ENCODE assay signal across 8 cellular contexts in the genomic region with DNA sequence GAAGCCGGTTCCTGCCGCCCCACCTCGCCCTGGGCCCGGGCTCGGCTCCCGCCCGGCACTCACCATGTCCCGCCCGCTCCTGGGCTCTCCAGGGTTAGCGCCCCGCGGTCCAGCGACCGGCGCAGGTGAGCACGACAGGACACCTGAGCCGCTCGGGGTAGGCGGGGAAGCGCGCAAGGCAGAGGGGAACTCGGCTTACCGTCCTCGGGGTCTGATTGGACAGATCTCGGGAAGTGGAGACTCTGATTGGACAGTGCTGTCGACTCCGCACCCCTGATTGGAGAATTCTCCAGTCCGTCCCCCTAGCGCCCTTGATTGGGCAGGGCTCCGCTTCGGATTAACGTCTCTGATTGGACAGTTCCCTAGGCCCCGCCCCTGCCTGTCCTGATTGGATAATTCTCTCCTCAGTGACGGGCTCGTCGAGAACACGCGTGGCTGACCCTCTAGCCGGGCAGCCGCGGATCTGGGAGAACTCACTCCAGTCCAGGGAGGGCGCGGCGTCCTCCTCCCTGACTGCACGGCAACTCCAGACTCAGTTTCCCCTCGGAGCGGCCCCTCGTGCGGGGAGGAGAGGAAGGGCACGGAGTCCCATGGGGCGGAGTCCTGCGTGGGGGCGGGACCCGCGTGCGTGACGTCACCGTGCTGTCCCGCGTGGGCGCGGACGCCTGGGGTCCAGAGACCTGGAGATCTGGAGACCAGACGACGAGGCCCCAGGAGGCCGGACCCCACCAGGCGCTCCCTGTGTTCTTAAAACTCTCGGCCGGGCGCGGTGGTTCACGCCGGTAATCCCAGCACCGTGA. TPM values are rescaled to one million over a fixed set of nuclear protein-coding genes. Genes with fewer than 3 reads are reported as not detected.
DNase-seq lines count a peak whose midpoint lies in the region; ATAC-seq and TF ChIP-seq lines count a peak whose summit lies in the region.

A gene (minus strand): TSS at position 197 of the 800 bp plus-strand sequence. CDS start 131 bp downstream, at position 66.

- H3K79me2 ChIP-seq in hepatocyte = peaks cover 22% of the 10 kb centered on the region

- ATAC-seq in GM18502 (IDR thresholded peaks at IDR 0.05; ENCODE audit: poor library complexity, unreplicated experiment) (peak; percentile 97), HG02943 (IDR thresholded peaks at IDR 0.05; ENCODE audit: low read depth, unreplicated experiment) (peak; percentile 96), aorta (ENCODE audit: low FRiP score) (peak; percentile 99)

- H3K4me1 ChIP-seq in hepatocyte (ENCODE audit: insufficient read depth) (no peaks in the 10 kb centered on the region), rectal smooth muscle tissue (ENCODE audit: control insufficient read depth, insufficient read depth, low read length) (peaks cover 11% of the 10 kb centered on the region), aorta (ENCODE audit: control insufficient read depth in 1 of 2, insufficient read depth in 2 of 2, low read length in 2 of 2) (no peaks in the 10 kb centered on the region)

- H3K4me3 ChIP-seq in astrocyte of the spinal cord (ENCODE audit: low read depth, low read length) = peak within 1 kb of the TSS; percentile 70
- H3K4me3 ChIP-seq in hepatocyte = peak within 1 kb of the TSS; percentile 64
- H3K4me3 ChIP-seq in rectal smooth muscle tissue (ENCODE audit: low read length) = peak within 1 kb of the TSS; percentile 92
- H3K4me3 ChIP-seq in aorta (ENCODE audit: low read length in 2 of 2) = peak within 1 kb of the TSS; percentile 65

- peak within 1 kb of the TSS; percentile 83 for H2AFZ ChIP-seq in hepatocyte

- 3% methylated on average over 58 of the region's 74 CpGs for WGBS in hepatocyte (ENCODE audit: low lambda C conversion rate, missing lambda C conversion rate)
- 1% methylated on average over 73 to 74 of the region's 74 CpGs for WGBS in aorta, 2 donors

- intact Hi-C loops in aorta (cut with DNase I) = no loop called here

- no peak for TF ChIP-seq CTCF in astrocyte of the spinal cord (IDR thresholded peaks at IDR 0.05; ENCODE audit: low read depth, low read length)
- no peak for TF ChIP-seq CTCF in hepatocyte (IDR thresholded peaks at IDR 0.05; ENCODE audit: poor library complexity)

- peak within 1 kb of the TSS; percentile 88 for H3K27ac ChIP-seq in hepatocyte
- H3K27ac ChIP-seq in rectal smooth muscle tissue (ENCODE audit: low read depth, low read length) = peak within 1 kb of the TSS; percentile 97
- peak within 1 kb of the TSS in 1 of 2 donors; percentile 64 for H3K27ac ChIP-seq in aorta (ENCODE audit: low read depth in 1 of 2, low read length in 2 of 2)

- H3K27me3 ChIP-seq in hepatocyte = no peaks in the 10 kb centered on the region
- H3K27me3 ChIP-seq in rectal smooth muscle tissue (ENCODE audit: control insufficient read depth, insufficient read depth, low read length) = no peaks in the 10 kb centered on the region
- no peaks in the 10 kb centered on the region for H3K27me3 ChIP-seq in aorta (ENCODE audit: control insufficient read depth in 1 of 2, insufficient read depth in 2 of 2, low read length in 1 of 2)

- H4K20me1 ChIP-seq in hepatocyte (ENCODE audit: insufficient read depth, poor library complexity, severe bottlenecking) = no peaks in the 10 kb centered on the region

- H3K9ac ChIP-seq in rectal smooth muscle tissue (ENCODE audit: low read length) = peak within 1 kb of the TSS; percentile 73

- DNase-seq in NCI-H1930 (lab: John Stamatoyannopoulos, UW) = peak; percentile 94 to 96
- peak; percentile 95 for DNase-seq in T1000 (lab: John Stamatoyannopoulos, UW)
- DNase-seq in astrocyte of the spinal cord (ENCODE audit: low read depth, low spot score) = peak; percentile 99
- DNase-seq in hepatocyte (ENCODE audit: low spot score) = peak; percentile 99
- DNase-seq in aorta = peak; percentile 99

- no peaks in the 10 kb centered on the region for H3K36me3 ChIP-seq in hepatocyte (replicated peaks; ENCODE audit: insufficient read depth, low read depth)
- H3K36me3 ChIP-seq in rectal smooth muscle tissue (ENCODE audit: control insufficient read depth, insufficient read depth, low read length) = no peaks in the 10 kb centered on the region
- no peaks in the 10 kb centered on the region for H3K36me3 ChIP-seq in aorta (ENCODE audit: control insufficient read depth in 1 of 2, insufficient read depth in 2 of 2, low read length in 1 of 2)

- in situ Hi-C loops in astrocyte of the spinal cord (cut with HindIII; ENCODE audit: low sequenced_read_pairs) = no loop called here

- H3K9me2 ChIP-seq in hepatocyte (replicated peaks; ENCODE audit: insufficient read depth) = no peaks in the 10 kb centered on the region

- peak within 1 kb of the TSS; percentile 87 for H3K4me2 ChIP-seq in hepatocyte

- H3K9me3 ChIP-seq in hepatocyte (ENCODE audit: low read depth) (no peaks in the 10 kb centered on the region), aorta (ENCODE audit: control insufficient read depth, low read length) (no peaks in the 10 kb centered on the region)

RNA-seq across cellular contexts. Expression of the gene that starts here (rescaled TPM):
- total RNA-seq in hepatocyte = 3.3 and 3.4 TPM in 2 replicates
- polyA plus RNA-seq in hepatocyte = 1.8 and 2.2 TPM in 2 replicates
- total RNA-seq in aorta = 1 to 10 TPM; 4.1 to 4.5 TPM
- 1 to 10 TPM; 1.3 to 3.1 TPM for polyA plus RNA-seq in aorta
